8 cellular contexts compared by ENCODE assay signal in the genomic region with DNA sequence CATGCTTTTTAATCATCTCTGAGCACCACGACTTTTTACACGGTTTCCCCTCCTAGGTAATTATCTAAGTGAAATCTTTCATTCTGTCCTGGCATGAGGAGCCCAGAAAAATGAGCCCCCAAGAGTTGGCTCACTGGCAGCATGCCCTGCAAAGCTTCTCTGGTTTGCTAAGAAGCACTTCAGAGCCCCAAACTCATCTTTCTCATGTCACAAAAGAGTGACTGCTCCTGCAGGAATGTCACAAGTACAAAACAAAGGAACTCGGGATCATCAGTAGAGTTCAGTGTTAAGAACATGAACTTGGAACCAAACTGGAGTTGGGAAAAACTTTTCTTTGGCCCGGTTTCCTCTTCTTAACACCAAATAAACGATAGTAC.
DNase-seq lines count a peak whose midpoint lies in the region; ATAC-seq and TF ChIP-seq lines count a peak whose summit lies in the region.

No MANE protein-coding gene starts in this region.

- H3K4me1 Mint-ChIP-seq in CD4-positive, alpha-beta T cell (ENCODE audit: low read depth): peaks cover 52% of the 10 kb centered on the region

- peak overlapping the region; percentile 73 for H2AFZ ChIP-seq in PC-3 (ENCODE audit: low read length)
- H2AFZ ChIP-seq in osteoblast (ENCODE audit: low read length): peak overlapping the region; percentile 95

- no peak for ATAC-seq in CD4-positive, alpha-beta T cell (ENCODE audit: poor library complexity)
- peak; percentile 54 for ATAC-seq in PC-3
- ATAC-seq in HG03439 (IDR thresholded peaks at IDR 0.05; ENCODE audit: unreplicated experiment): no peak
- no peak for ATAC-seq in HG02763 (IDR thresholded peaks at IDR 0.05; ENCODE audit: unreplicated experiment)

- no peaks in the 10 kb centered on the region for H3K9me2 ChIP-seq in PC-3 (replicated peaks; ENCODE audit: low read length)

- peak overlapping the region; percentile 19; the same call in 1 of the 2 replicates for H3K9ac ChIP-seq in PC-3 (ENCODE audit: low read length)

- intact Hi-C loops in CD4-positive, alpha-beta T cell (cut with DNase I, micrococcal nuclease): loop anchor here (1.0 to 10.0 kb wide), 7 partner anchors 121 to 376 kb away; no protein-coding TSS in a partner anchor
- intact Hi-C loops in PC-3 (cut with micrococcal nuclease): loop anchor here (1.0 to 5.0 kb wide), 3 partner anchors 121 to 403 kb away; no protein-coding TSS in a partner anchor

- no peak for TF ChIP-seq CTCF in CD4-positive, alpha-beta T cell (IDR thresholded peaks at IDR 0.05)
- TF ChIP-seq CTCF in PC-3 (conservative IDR thresholded peaks at IDR 0.05; ENCODE audit: low read depth, low read length) (no peak), epithelial cell of esophagus (IDR thresholded peaks at IDR 0.05; ENCODE audit: insufficient read depth, low read depth, low read length, missing control alignments) (no peak), osteoblast (IDR thresholded peaks at IDR 0.05; ENCODE audit: extremely low read depth, low read depth, low read length) (no peak)

- H4K20me1 ChIP-seq in PC-3 (ENCODE audit: low read length): no peaks in the 10 kb centered on the region
- no peaks in the 10 kb centered on the region for H4K20me1 ChIP-seq in osteoblast (ENCODE audit: insufficient read depth, low read length)

- no TSS peak for BruUV-seq in PC-3 (replicated peaks; lab: Mats Ljungman, UMichigan)

- H3K27ac Mint-ChIP-seq in CD4-positive, alpha-beta T cell: peak overlapping the region; percentile 88

- H3K36me3 Mint-ChIP-seq in CD4-positive, alpha-beta T cell (ENCODE audit: low read depth): peaks cover 6% of the 10 kb centered on the region

- H3K4me2 ChIP-seq in PC-3 (ENCODE audit: low read length) (peak overlapping the region; percentile 90), osteoblast (ENCODE audit: insufficient read depth, low read length) (peak overlapping the region; percentile 84)

- CTCF ChIA-PET in CD4-positive, alpha-beta T cell (lab: Charles Lee): interaction anchor here (0.6 to 1.9 kb wide), 9 partner anchors 9 to 376 kb away, joined by 3 to 10 read pairs (median 4); no protein-coding TSS in a partner anchor
- CTCF ChIA-PET in PC-3 (lab: Charles Lee): interaction anchor here (0.8 kb wide), 2 partner anchors 39 to 52 kb away, joined by 3 read pairs; no protein-coding TSS in a partner anchor

- H3K4me1 ChIP-seq in PC-3 (ENCODE audit: insufficient read depth, low read length) (no peaks in the 10 kb centered on the region), osteoblast (ENCODE audit: insufficient read depth, low read length) (peaks cover 5% of the 10 kb centered on the region)

- no peaks in the 10 kb centered on the region for H3K9me3 Mint-ChIP-seq in CD4-positive, alpha-beta T cell

- H3K4me3 ChIP-seq in PC-3 (ENCODE audit: low read length) (peak overlapping the region; percentile 73), epithelial cell of esophagus (ENCODE audit: low read length) (peak overlapping the region; percentile 45), osteoblast (ENCODE audit: insufficient read depth, low read length) (peak overlapping the region; percentile 77)

- H3K79me2 ChIP-seq in PC-3 (ENCODE audit: low read length): no peaks in the 10 kb centered on the region
- no peaks in the 10 kb centered on the region for H3K79me2 ChIP-seq in osteoblast (ENCODE audit: insufficient read depth, low read length)

- H3K27me3 ChIP-seq in CD4-positive, alpha-beta T cell (ENCODE audit: control insufficient read depth, insufficient read depth, low read length): no peaks in the 10 kb centered on the region
- H3K27me3 ChIP-seq in PC-3 (ENCODE audit: low read length) (0 out of 2 replicates have a peak, but pooled peaks cover 4% of the 10 kb centered on the region), osteoblast (ENCODE audit: insufficient read depth, low read length) (peaks cover 24% of the 10 kb centered on the region)

- peak overlapping the region; percentile 78 for H3K4me3 Mint-ChIP-seq in CD4-positive, alpha-beta T cell

- H3K27me3 Mint-ChIP-seq in CD4-positive, alpha-beta T cell: no peaks in the 10 kb centered on the region

- H3K27ac ChIP-seq in CD4-positive, alpha-beta T cell (ENCODE audit: low read depth, low read length): peak overlapping the region; percentile 68
- H3K27ac ChIP-seq in PC-3 (ENCODE audit: low read length) (no peak overlapping the region), osteoblast (ENCODE audit: low read depth, low read length) (peak overlapping the region; percentile 77)

- H3K9me3 ChIP-seq in CD4-positive, alpha-beta T cell (ENCODE audit: control insufficient read depth, low read length): no peaks in the 10 kb centered on the region
- H3K9me3 ChIP-seq in PC-3 (ENCODE audit: low read length) (no peaks in the 10 kb centered on the region), osteoblast (ENCODE audit: low read depth, low read length) (no peaks in the 10 kb centered on the region)

- peak in 1 of 10 experiments; percentile 6 for DNase-seq in CD4-positive, alpha-beta T cell
- DNase-seq in PC-3 (peak; percentile 10), epithelial cell of esophagus (ENCODE audit: low read depth) (peak; percentile 15), osteoblast (ENCODE audit: insufficient read length, low spot score, missing footprints) (no peak), germinal center (ENCODE audit: low spot score) (no peak), activated gamma-delta T cell treated with Interleukin-2 at 50 U/mL for 16 hours (no peak)

- POLR2A ChIA-PET in CD4-positive, alpha-beta T cell (lab: Charles Lee): interaction anchor here (0.7 to 1.9 kb wide), 6 partner anchors 13 to 989 kb away, joined by 3 to 6 read pairs (median 4); a partner anchor contains a TSS
- POLR2A ChIA-PET in PC-3 (lab: Charles Lee; ENCODE audit: unreplicated experiment): interaction anchor here (0.6 kb wide), 1 partner anchor 105 kb away, joined by 8 read pairs; no protein-coding TSS in a partner anchor

- no peaks in the 10 kb centered on the region for H3F3A ChIP-seq in PC-3 (ENCODE audit: low read length, unreplicated experiment)

- H3K36me3 ChIP-seq in PC-3 (ENCODE audit: low read depth, low read length) (no peaks in the 10 kb centered on the region), osteoblast (ENCODE audit: insufficient read depth, low read length) (no peaks in the 10 kb centered on the region)

Comparison
In these comparisons a context has a peak if more than half of its experiments do, and no peak if none do; other contexts are left out.
1. DNase-seq: peak in PC-3 (single experiment) and epithelial cell of esophagus (single experiment); none in osteoblast (single experiment), germinal center (single experiment) and activated gamma-delta T cell treated with Interleukin-2 at 50 U/mL for 16 hours (single experiment).
2. Peak in every context shown above with its lines, with median percentiles within 50 percentile points of each other: H3K4me3 ChIP-seq.